In genomic region chr6:156752666-156753301, GRCh38 we compare ENCODE assay signal across 9 cellular contexts. TPM values are rescaled to one million over a fixed set of nuclear protein-coding genes. Genes with fewer than 3 reads are reported as not detected.
DNase-seq lines count a peak whose midpoint lies in the region; ATAC-seq and TF ChIP-seq lines count a peak whose summit lies in the region.
"Had no signal": no experiment of that assay in that cellular context is flagged by ENCODE, and none has a peak within 500 bp of the region (broad histone marks: within the 10 kb centered on the region; RNA-seq: fewer than 3 reads in every experiment).

No MANE protein-coding gene starts in this region.

- no peaks in the 10 kb centered on the region for H3K79me2 ChIP-seq in OCI-LY3 (ENCODE audit: low read length)

- TF ChIP-seq CTCF in GM12865 (IDR thresholded peaks at IDR 0.05; ENCODE audit: insufficient read depth, low read depth, low read length, missing control alignments) (peak; percentile 49), OCI-LY3 (IDR thresholded peaks at IDR 0.05; ENCODE audit: low read depth, low read length) (peak; percentile 38), osteocyte (IDR thresholded peaks at IDR 0.05) (no peak)

- ATAC-seq in HG03095 (IDR thresholded peaks at IDR 0.05; ENCODE audit: unreplicated experiment): no peak
- ATAC-seq in activated naive CD4-positive, alpha-beta T cell treated with anti-CD3 and anti-CD28 coated beads, Interleukin-2, amount 50 U/mL, for 72 hours: no peak

- H3K4me2 ChIP-seq in OCI-LY3 (ENCODE audit: low read length): peak overlapping the region; percentile 37

- H3K9ac ChIP-seq in OCI-LY3 (ENCODE audit: low read length): no peak overlapping the region

- no peaks in the 10 kb centered on the region for H3K9me3 Mint-ChIP-seq in osteocyte (ENCODE audit: unreplicated experiment)
- H3K9me3 Mint-ChIP-seq in activated naive CD4-positive, alpha-beta T cell treated with anti-CD3 and anti-CD28 coated beads, Interleukin-2, amount 50 U/mL, for 72 hours: no peaks in the 10 kb centered on the region
- H3K9me3 Mint-ChIP-seq: central memory CD8-positive, alpha-beta T cell had no signal

- H3K9me3 ChIP-seq in OCI-LY3 (ENCODE audit: insufficient read depth, low read length): no peaks in the 10 kb centered on the region

- peaks cover 21% of the 10 kb centered on the region for H3K27me3 Mint-ChIP-seq in osteocyte (ENCODE audit: unreplicated experiment)

- H2AFZ ChIP-seq in OCI-LY3 (ENCODE audit: low read depth, low read length): peak overlapping the region; percentile 36; the same call in 1 of the 2 replicates

- no peak overlapping the region for H3K4me3 Mint-ChIP-seq in osteocyte (ENCODE audit: unreplicated experiment)
- H3K4me3 Mint-ChIP-seq: central memory CD8-positive, alpha-beta T cell had no signal

- H3K4me1 Mint-ChIP-seq in osteocyte (ENCODE audit: unreplicated experiment): no peaks in the 10 kb centered on the region
- H3K4me1 Mint-ChIP-seq: central memory CD8-positive, alpha-beta T cell had no signal

- no peaks in the 10 kb centered on the region for H4K20me1 ChIP-seq in OCI-LY3 (ENCODE audit: insufficient read depth, low read length)

- H3K36me3 Mint-ChIP-seq in osteocyte (ENCODE audit: unreplicated experiment): no peaks in the 10 kb centered on the region
- no peaks in the 10 kb centered on the region for H3K36me3 Mint-ChIP-seq in activated naive CD4-positive, alpha-beta T cell treated with anti-CD3 and anti-CD28 coated beads, Interleukin-2, amount 50 U/mL, for 72 hours

- no peak overlapping the region for H3K27ac ChIP-seq in OCI-LY3 (ENCODE audit: low read length)

- H3K27ac Mint-ChIP-seq in osteocyte (ENCODE audit: unreplicated experiment): no peak overlapping the region
- no peak overlapping the region for H3K27ac Mint-ChIP-seq in activated naive CD4-positive, alpha-beta T cell treated with anti-CD3 and anti-CD28 coated beads, Interleukin-2, amount 50 U/mL, for 72 hours

- DNase-seq in GM12865 (ENCODE audit: low read depth) (peak; percentile 68), H7 (peak; percentile 72), left kidney (ENCODE audit: low read depth, low spot score) (peak; percentile 76), hippocampal formation (lab: John Stamatoyannopoulos, UW) (no peak), osteocyte (ENCODE audit: extremely low spot score, unreplicated experiment) (no peak)
- DNase-seq in activated naive CD4-positive, alpha-beta T cell treated with anti-CD3 and anti-CD28 coated beads, Interleukin-2, amount 50 U/mL, for 72 hours (ENCODE audit: low spot score in 2 of 2): no peak

- no peaks in the 10 kb centered on the region for H3K36me3 ChIP-seq in H7 (replicated peaks; ENCODE audit: control insufficient read depth, insufficient read depth, low read length)
- H3K36me3 ChIP-seq in OCI-LY3 (replicated peaks; ENCODE audit: low read depth, low read length): no peaks in the 10 kb centered on the region

- H3K4me1 ChIP-seq in OCI-LY3 (ENCODE audit: low read length): peaks cover 17% of the 10 kb centered on the region

- H3K27me3 ChIP-seq in H7 (ENCODE audit: control insufficient read depth, insufficient read depth, low read length) (no peaks in the 10 kb centered on the region), OCI-LY3 (ENCODE audit: low read depth, low read length) (no peaks in the 10 kb centered on the region)

- H3K4me3 ChIP-seq in GM12865 (ENCODE audit: low read depth, low read length) (no peak overlapping the region), H7 (ENCODE audit: insufficient read depth, low read depth, low read length) (no peak overlapping the region), OCI-LY3 (ENCODE audit: low read length) (no peak overlapping the region)

RNA-seq across cellular contexts. Expression of gene ARID1B, which starts 24.4 kb away (rescaled TPM):
- total RNA-seq in H7 (2014; rRNA removed; shearing (Covaris generic)): 20.9 and 27.8 TPM in 2 replicates
- total RNA-seq in osteocyte: 78.1 and 82.7 TPM in 2 replicates
- 10 to 100 TPM; 53.1 to 69.5 TPM for total RNA-seq in activated naive CD4-positive, alpha-beta T cell treated with anti-CD3 and anti-CD28 coated beads, Interleukin-2, amount 50 U/mL, for 72 hours

Comparison
In these comparisons a context has a peak if more than half of its experiments do, and no peak if none do; other contexts are left out.
1. DNase-seq: peak in GM12865 (single experiment), H7 (single experiment) and left kidney (single experiment); none in hippocampal formation (0 of 2), osteocyte (single experiment) and activated naive CD4-positive, alpha-beta T cell treated with anti-CD3 and anti-CD28 coated beads, Interleukin-2, amount 50 U/mL, for 72 hours (0 of 2).